ENCODE assay signal across 14 cellular contexts in genomic region chr13:83883061-83883523, GRCh38. TPM values are rescaled to one million over a fixed set of nuclear protein-coding genes. Genes with fewer than 3 reads are reported as not detected.
DNase-seq lines count a peak whose midpoint lies in the region; TF ChIP-seq lines count a peak whose summit lies in the region.
"Had no signal": no experiment of that assay in that cellular context is flagged by ENCODE, and none has a peak within 500 bp of the region (broad histone marks: within the 10 kb centered on the region; RNA-seq: fewer than 3 reads in every experiment).

No MANE protein-coding gene starts in this region.

- H3K27ac ChIP-seq in caudate nucleus (ENCODE audit: low read depth, low read length) (peak overlapping the region; percentile 41), tibial artery (no peak overlapping the region), stomach (no peak overlapping the region), esophagus squamous epithelium (no peak overlapping the region), PC-9 (no peak overlapping the region)
- H3K27ac ChIP-seq: A549, upper lobe of right lung, VCaP had no signal

- CTCF ChIA-PET in PC-9 (lab: Charles Lee): no interaction called here

- TF ChIP-seq POLR2A in stomach (IDR thresholded peaks at IDR 0.05) (no peak), esophagus squamous epithelium (IDR thresholded peaks at IDR 0.05) (no peak)

- H4K20me1 ChIP-seq in PC-9 (ENCODE audit: insufficient read depth): no peaks in the 10 kb centered on the region; the same call in 1 of the 2 replicates

- TF ChIP-seq CTCF in tibial artery (IDR thresholded peaks at IDR 0.05) (no peak), stomach (IDR thresholded peaks at IDR 0.05) (no peak), esophagus squamous epithelium (IDR thresholded peaks at IDR 0.05) (no peak), PC-9 (conservative IDR thresholded peaks at IDR 0.05) (no peak)

- DNase-seq in NCI-H82 (lab: John Stamatoyannopoulos, UW) (peak; percentile 29), NCI-H82 treated with DMSO at 0.1 percent for 48 hours (lab: John Stamatoyannopoulos, UW; ENCODE audit: unreplicated experiment) (no peak), caudate nucleus (lab: John Stamatoyannopoulos, UW) (peak in 18 of 61 donors; percentile 3 to 41 (median 20)), left kidney (ENCODE audit: low read depth, low spot score) (peak; percentile 13), tibial artery (no peak), stomach (no peak), esophagus squamous epithelium (lab: John Stamatoyannopoulos, UW) (no peak), PC-9 (no peak)
- DNase-seq: activated T-cell treated with anti-CD3 and anti-CD28 coated beads, Interleukin-2, amount 50 U/mL, for 1 hour; Right ventricle myocardium superior; upper lobe of right lung had no signal

- peaks cover 0 to 41% (median 18%) of the 10 kb centered on the region in 4 donors for H3K4me1 ChIP-seq in tibial artery
- H3K4me1 ChIP-seq in stomach: peaks cover 0 to 41% (median 10%) of the 10 kb centered on the region in 4 donors
- H3K4me1 ChIP-seq in esophagus squamous epithelium: peaks cover 0 to 39% (median 0%) of the 10 kb centered on the region in 3 donors
- no peaks in the 10 kb centered on the region for H3K4me1 ChIP-seq in PC-9 (replicated peaks; ENCODE audit: insufficient read depth)
- H3K4me1 ChIP-seq: A549, upper lobe of right lung had no signal

- POLR2A ChIA-PET in PC-9 (lab: Charles Lee; ENCODE audit: unreplicated experiment): interaction anchor here (0.6 kb wide), 1 partner anchor 56 kb away, joined by 5 read pairs; no protein-coding TSS in a partner anchor

- H3F3A ChIP-seq in PC-9 (ENCODE audit: insufficient read depth, low read depth): no peaks in the 10 kb centered on the region

- 5 to 8% (median 7%) methylated on average over 14 of the region's 14 CpGs for WGBS in stomach, 5 donors
- WGBS in esophagus squamous epithelium, 2 donors: 14 to 23% methylated on average over 14 of the region's 14 CpGs

- H2AFZ ChIP-seq in PC-9: no peak overlapping the region

- intact Hi-C loops in tibial artery (cut with DNase I; ENCODE audit: low total_unique reads) (no loop called here), stomach (cut with DNase I; ENCODE audit: low total_unique reads) (no loop called here), esophagus squamous epithelium (cut with DNase I) (no loop called here), PC-9 (cut with micrococcal nuclease; ENCODE audit: unreplicated experiment) (no loop called here)

- TF ChIP-seq EP300 in stomach (IDR thresholded peaks at IDR 0.05): no peak

- H3K4me2 ChIP-seq in PC-9: no peak overlapping the region

- no peaks in the 10 kb centered on the region for H3K79me2 ChIP-seq in PC-9 (ENCODE audit: low read depth)

- H3K36me3 ChIP-seq in tibial artery (no peaks in the 10 kb centered on the region), stomach (no peaks in the 10 kb centered on the region), esophagus squamous epithelium (no peaks in the 10 kb centered on the region), PC-9 (ENCODE audit: low read depth) (no peaks in the 10 kb centered on the region)
- H3K36me3 ChIP-seq: upper lobe of right lung had no signal

- H3K9me2 ChIP-seq in PC-9 (ENCODE audit: insufficient read depth): no peaks in the 10 kb centered on the region

- BruUV-seq in PC-9 (replicated peaks; lab: Mats Ljungman, UMichigan): no TSS peak

- H3K9me3 ChIP-seq in tibial artery (no peaks in the 10 kb centered on the region), stomach (peaks cover 0 to 10% (median 4%) of the 10 kb centered on the region in 4 donors), esophagus squamous epithelium (no peaks in the 10 kb centered on the region), PC-9 (ENCODE audit: insufficient read depth, low read depth) (no peaks in the 10 kb centered on the region)
- H3K9me3 ChIP-seq: A549, upper lobe of right lung had no signal

- H3K27me3 ChIP-seq in tibial artery (peaks cover 0 to 49% of the 10 kb centered on the region in 2 donors), stomach (peaks cover 0 to 59% (median 45%) of the 10 kb centered on the region in 3 donors), esophagus squamous epithelium (peaks cover 0 to 62% (median 9%) of the 10 kb centered on the region in 4 donors), PC-9 (ENCODE audit: insufficient read depth, low read depth) (no peaks in the 10 kb centered on the region)

- no peak overlapping the region for H3K4me3 ChIP-seq in tibial artery
- H3K4me3 ChIP-seq in stomach: no peak overlapping the region
- H3K4me3 ChIP-seq in esophagus squamous epithelium: no peak overlapping the region
- no peak overlapping the region for H3K4me3 ChIP-seq in PC-9
- H3K4me3 ChIP-seq: A549, GM12878, upper lobe of right lung had no signal

RNA-seq across cellular contexts. Expression of gene SLITRK1, which starts 0.8 kb away (rescaled TPM):
- under 1 TPM in 1 of 5 donors, not detected in 4; 0.73 TPM for total RNA-seq in stomach
- under 1 TPM in 1 of 3 donors, not detected in 2; 0.05 TPM for polyA plus RNA-seq in stomach
- not detected for total RNA-seq in esophagus squamous epithelium
- total RNA-seq in PC-9 (2021): 3.1 and 3.7 TPM in 2 replicates
- total RNA-seq: Right ventricle myocardium superior, upper lobe of right lung had no signal
- polyA plus RNA-seq: A549 had no signal

Comparison
In these comparisons a context has a peak if more than half of its experiments do, and no peak if none do; other contexts are left out.
1. DNase-seq: peak in NCI-H82 (single experiment) and left kidney (single experiment); none in NCI-H82 treated with DMSO at 0.1 percent for 48 hours (single experiment), tibial artery (0 of 2), stomach (single experiment), esophagus squamous epithelium (single experiment) and PC-9 (0 of 2).